Comparison of ENCODE assay signal across 9 cellular contexts in genomic region chr1:923991-924618, GRCh38. TPM values are rescaled to one million over a fixed set of nuclear protein-coding genes. Genes with fewer than 3 reads are reported as not detected.
A peak's percentile ranks its signal among the peaks of the same experiment; 100 is the strongest.
DNase-seq lines count a peak whose midpoint lies in the region; ATAC-seq and TF ChIP-seq lines count a peak whose summit lies in the region.
"Had no signal": no experiment of that assay in that cellular context is flagged by ENCODE, and none has a peak within 500 bp of the region (broad histone marks: within the 10 kb centered on the region; RNA-seq: fewer than 3 reads in every experiment).

No MANE protein-coding gene starts in this region.

- H3K9me3 Mint-ChIP-seq in stimulated activated naive CD8-positive, alpha-beta T cell treated with anti-CD3 and anti-CD28 coated beads, Interleukin-15, amount 100 ng/mL, for 72 hours: no peaks in the 10 kb centered on the region
- peaks cover 0 to 2% (median 0%) of the 10 kb centered on the region in 7 donors for H3K9me3 Mint-ChIP-seq in naive B cell

- ATAC-seq in stimulated activated naive CD8-positive, alpha-beta T cell treated with anti-CD3 and anti-CD28 coated beads, Interleukin-15, amount 100 ng/mL, for 72 hours: peak; percentile 19
- no peak for ATAC-seq in stimulated activated naive CD8-positive, alpha-beta T cell treated with anti-CD3 and anti-CD28 coated beads, Interleukin-15, Interleukin-2, amounts not matched to agents 100 U/mL and 50 U/mL, for 24 hours
- ATAC-seq in naive B cell (ENCODE audit: low read depth in 2 of 2) (peak; percentile 8 to 12), GM21529 (IDR thresholded peaks at IDR 0.05; ENCODE audit: unreplicated experiment) (no peak), GM21528 (IDR thresholded peaks at IDR 0.05; ENCODE audit: low FRiP score, unreplicated experiment) (no peak)

- no peak overlapping the region for H3K27ac Mint-ChIP-seq in stimulated activated naive CD8-positive, alpha-beta T cell treated with anti-CD3 and anti-CD28 coated beads, Interleukin-15, amount 100 ng/mL, for 72 hours
- H3K27ac Mint-ChIP-seq in naive B cell: no peak overlapping the region

- peaks cover 22 to 27% of the 10 kb centered on the region in 2 donors for H3K4me1 ChIP-seq in breast epithelium

- TF ChIP-seq POLR2A in breast epithelium (IDR thresholded peaks at IDR 0.05): no peak

- peaks cover 32% of the 10 kb centered on the region for H3K4me1 Mint-ChIP-seq in stimulated activated naive CD8-positive, alpha-beta T cell treated with anti-CD3 and anti-CD28 coated beads, Interleukin-15, amount 100 ng/mL, for 72 hours
- H3K4me1 Mint-ChIP-seq in naive B cell: peaks cover 15 to 26% (median 25%) of the 10 kb centered on the region in 3 donors

- no peak overlapping the region for H3K27ac ChIP-seq in breast epithelium
- H3K27ac ChIP-seq: neutrophil had no signal

- no peak for DNase-seq in stimulated activated naive CD8-positive, alpha-beta T cell treated with anti-CD3 and anti-CD28 coated beads, Interleukin-15, amount 100 ng/mL, for 72 hours
- no peak for DNase-seq in stimulated activated naive CD8-positive, alpha-beta T cell treated with anti-CD3 and anti-CD28 coated beads, Interleukin-15, Interleukin-2, amounts not matched to agents 100 U/mL and 50 U/mL, for 24 hours
- DNase-seq in breast epithelium (ENCODE audit: low spot score in 2 of 2) (no peak), naive B cell (no peak), middle frontal gyrus (ENCODE audit: extremely low spot score, low spot score) (no peak)
- no peak for DNase-seq in stimulated activated naive CD4-positive, alpha-beta T cell treated with Interleukin-2 at 50 U/mL for 16 hours (lab: John Stamatoyannopoulos, UW)

- intact Hi-C loops in breast epithelium (cut with DNase I; ENCODE audit: low total_unique reads): no loop called here

- H3K27me3 ChIP-seq in breast epithelium: peaks cover 16 to 80% of the 10 kb centered on the region in 2 donors

- no peak for TF ChIP-seq CTCF in breast epithelium (IDR thresholded peaks at IDR 0.05)

- H3K9me3 ChIP-seq in breast epithelium: no peaks in the 10 kb centered on the region
- H3K9me3 ChIP-seq: neutrophil had no signal

- H3K4me3 ChIP-seq in breast epithelium: peak overlapping the region; percentile 33 to 70 (median 54)

- H3K36me3 ChIP-seq in breast epithelium: no peaks in the 10 kb centered on the region
- H3K36me3 ChIP-seq: neutrophil had no signal

- H3K36me3 Mint-ChIP-seq in naive B cell: no peaks in the 10 kb centered on the region

- peaks cover 88% of the 10 kb centered on the region for H3K27me3 Mint-ChIP-seq in stimulated activated naive CD8-positive, alpha-beta T cell treated with anti-CD3 and anti-CD28 coated beads, Interleukin-15, amount 100 ng/mL, for 72 hours
- peaks cover 30 to 78% (median 56%) of the 10 kb centered on the region in 3 donors for H3K27me3 Mint-ChIP-seq in naive B cell

- H3K4me3 Mint-ChIP-seq in stimulated activated naive CD8-positive, alpha-beta T cell treated with anti-CD3 and anti-CD28 coated beads, Interleukin-15, amount 100 ng/mL, for 72 hours: no peak overlapping the region
- peak overlapping the region in 1 of 8 donors; percentile 75 for H3K4me3 Mint-ChIP-seq in naive B cell

RNA-seq across cellular contexts. Expression of gene SAMD11, which starts 0.4 kb away (rescaled TPM):
- total RNA-seq in breast epithelium: 10 to 100 TPM in 1 of 3 donors, 1 to 10 TPM in 1, under 1 TPM in 1; 0.16 to 23.0 (median 2.9) TPM
- under 1 TPM in 2 of 6 donors, not detected in 4; 0.19 to 0.40 TPM for polyA plus RNA-seq in naive B cell (ENCODE audit: low read depth in 6 of 6)

RNA-seq across cellular contexts. Expression of gene NOC2L, which starts 35.0 kb away (rescaled TPM):
- 10 to 100 TPM; 36.2 to 38.7 (median 38.2) TPM for total RNA-seq in breast epithelium
- 10 to 100 TPM; 50.8 to 78.2 (median 60.4) TPM for polyA plus RNA-seq in naive B cell (ENCODE audit: low read depth in 6 of 6)

RNA-seq across cellular contexts. Expression of gene KLHL17, which starts 36.3 kb away (rescaled TPM):
- 10 to 100 TPM in 1 of 3 donors, 1 to 10 TPM in 2; 5.4 to 18.0 (median 10.0) TPM for total RNA-seq in breast epithelium
- 1 to 10 TPM in 4 of 6 donors, under 1 TPM in 1, not detected in 1; 0.70 to 1.8 (median 1.4) TPM for polyA plus RNA-seq in naive B cell (ENCODE audit: low read depth in 6 of 6)

RNA-seq across cellular contexts. Expression of gene PLEKHN1, which starts 42.2 kb away (rescaled TPM):
- total RNA-seq in breast epithelium: 1 to 10 TPM in 2 of 3 donors, under 1 TPM in 1; 0.16 to 2.8 (median 1.6) TPM
- polyA plus RNA-seq in naive B cell (ENCODE audit: low read depth in 6 of 6): not detected

RNA-seq across cellular contexts. Expression of gene PERM1, which starts 57.8 kb away (rescaled TPM):
- 1 to 10 TPM in 1 of 3 donors, under 1 TPM in 1, not detected in 1; 0.33 to 1.9 TPM for total RNA-seq in breast epithelium
- not detected for polyA plus RNA-seq in naive B cell (ENCODE audit: low read depth in 6 of 6)

Comparison
In these comparisons a context has a peak if more than half of its experiments do, and no peak if none do; other contexts are left out.
1. ATAC-seq: peak in stimulated activated naive CD8-positive, alpha-beta T cell treated with anti-CD3 and anti-CD28 coated beads, Interleukin-15, amount 100 ng/mL, for 72 hours (single experiment) and naive B cell (2 of 2); none in stimulated activated naive CD8-positive, alpha-beta T cell treated with anti-CD3 and anti-CD28 coated beads, Interleukin-15, Interleukin-2, amounts not matched to agents 100 U/mL and 50 U/mL, for 24 hours (single experiment), GM21529 (single experiment) and GM21528 (single experiment).